In the genomic region with DNA sequence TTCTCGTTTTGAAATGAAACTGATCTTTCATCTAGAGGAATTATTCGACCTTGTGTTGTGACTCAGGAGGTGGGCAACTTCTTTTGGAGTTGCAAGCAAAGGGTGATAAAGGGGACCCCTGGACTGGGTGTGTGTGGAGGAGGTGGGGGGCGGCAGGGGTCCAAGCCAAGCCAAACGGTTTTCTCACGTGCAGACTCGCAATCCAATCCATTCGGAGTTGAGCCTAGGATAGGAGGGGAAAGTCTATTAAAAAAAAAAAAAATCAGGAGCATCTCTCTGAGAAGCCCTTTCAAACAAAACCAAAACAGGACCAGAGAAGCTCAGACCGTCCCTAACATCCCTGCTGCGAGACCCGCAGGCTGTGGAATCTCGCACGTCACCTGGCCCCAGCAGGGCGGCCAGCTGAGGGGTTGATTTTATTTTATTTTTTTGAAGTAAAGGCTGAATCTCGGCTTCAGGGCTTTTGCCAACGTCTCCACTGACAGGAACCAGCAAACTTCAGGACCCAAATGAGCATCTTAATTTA, we compare ENCODE assay signal across 8 cellular contexts. TPM values are rescaled to one million over a fixed set of nuclear protein-coding genes. Genes with fewer than 3 reads are reported as not detected.
DNase-seq lines count a peak whose midpoint lies in the region; TF ChIP-seq lines count a peak whose summit lies in the region.

No MANE protein-coding gene starts in this region.

- H3K27me3 ChIP-seq in PC-9 (ENCODE audit: insufficient read depth, low read depth) (peaks cover 10% of the 10 kb centered on the region; the same call in 1 of the 2 replicates), neuron (ENCODE audit: insufficient read depth, low read length) (no peaks in the 10 kb centered on the region)

- DNase-seq in PC-9: no peak
- no peak for DNase-seq in epithelial cell of proximal tubule (ENCODE audit: low read depth)
- DNase-seq in DMS153 treated with DMSO at 0.1 percent for 48 hours (lab: John Stamatoyannopoulos, UW; ENCODE audit: unreplicated experiment): no peak
- DNase-seq in HuH-7.5 (ENCODE audit: low spot score): no peak
- no peak for DNase-seq in activated gamma-delta T cell treated with Interleukin-2 at 50 U/mL for 16 hours
- DNase-seq in NCI-H2081 treated with DMSO at 0.1 percent for 48 hours (lab: John Stamatoyannopoulos, UW): no peak

- no TSS peak for BruUV-seq in PC-9 (replicated peaks; lab: Mats Ljungman, UMichigan)

- H3K4me3 ChIP-seq in PC-9: no peak overlapping the region; the same call in 1 of the 2 replicates
- peak overlapping the region; percentile 68 for H3K4me3 ChIP-seq in epithelial cell of proximal tubule (ENCODE audit: low read depth, low read length)
- peak overlapping the region; percentile 80 for H3K4me3 ChIP-seq in neuron (ENCODE audit: low read length)

- H3K9me2 ChIP-seq in PC-9 (ENCODE audit: insufficient read depth): no peaks in the 10 kb centered on the region

- TF ChIP-seq CTCF in PC-9 (conservative IDR thresholded peaks at IDR 0.05): no peak
- no peak for TF ChIP-seq CTCF in epithelial cell of proximal tubule (conservative IDR thresholded peaks at IDR 0.05; ENCODE audit: low read depth, low read length)

- intact Hi-C loops in PC-9 (cut with micrococcal nuclease; ENCODE audit: unreplicated experiment): no loop called here

- peak overlapping the region; percentile 41; the same call in 1 of the 2 replicates for H3K4me2 ChIP-seq in PC-9

- H2AFZ ChIP-seq in PC-9 (0 out of 2 replicates have a peak overlapping the region, but pooled peaks have one; percentile 55), neuron (ENCODE audit: low read depth, low read length) (peak overlapping the region; percentile 84)

- no peaks in the 10 kb centered on the region for H3K79me2 ChIP-seq in PC-9 (ENCODE audit: low read depth)

- peak overlapping the region; percentile 47; the same call in 1 of the 2 replicates for H3K9ac ChIP-seq in ES-I3 (ENCODE audit: low read depth, low read length)

- H3K9me3 ChIP-seq in ES-I3 (ENCODE audit: control insufficient read depth, insufficient read depth, low read length) (no peaks in the 10 kb centered on the region), PC-9 (ENCODE audit: insufficient read depth, low read depth) (no peaks in the 10 kb centered on the region), neuron (ENCODE audit: low read length) (no peaks in the 10 kb centered on the region)

- H3K27ac ChIP-seq in PC-9: no peak overlapping the region

- peaks cover 19% of the 10 kb centered on the region for H3K4me1 ChIP-seq in ES-I3 (ENCODE audit: insufficient read depth, low read length)
- H3K4me1 ChIP-seq in PC-9 (replicated peaks; ENCODE audit: insufficient read depth): no peaks in the 10 kb centered on the region
- H3K4me1 ChIP-seq in neuron (ENCODE audit: insufficient read depth, low read length): peaks cover 44% of the 10 kb centered on the region

- POLR2A ChIA-PET in PC-9 (lab: Charles Lee; ENCODE audit: unreplicated experiment): no interaction called here

- H3K36me3 ChIP-seq in ES-I3 (ENCODE audit: insufficient read depth, low read length): no peaks in the 10 kb centered on the region
- no peaks in the 10 kb centered on the region for H3K36me3 ChIP-seq in PC-9 (ENCODE audit: low read depth)
- H3K36me3 ChIP-seq in neuron (ENCODE audit: insufficient read depth, low read length): no peaks in the 10 kb centered on the region

- no peaks in the 10 kb centered on the region for H4K20me1 ChIP-seq in PC-9 (ENCODE audit: insufficient read depth)

- no peaks in the 10 kb centered on the region for H3F3A ChIP-seq in PC-9 (ENCODE audit: insufficient read depth, low read depth)

- CTCF ChIA-PET in PC-9 (lab: Charles Lee): interaction anchor here (0.6 kb wide), 1 partner anchor 200 kb away, joined by 4 read pairs; no protein-coding TSS in a partner anchor

RNA-seq across cellular contexts. Expression of gene ZEB2, which starts 3.8 kb away (rescaled TPM):
- 0.09 and 0.95 TPM in 2 replicates for total RNA-seq in PC-9 (2021)
- 4.1 and 6.3 TPM in 2 replicates for total RNA-seq in epithelial cell of proximal tubule
